18 cellular contexts compared by ENCODE assay signal in the genomic region with DNA sequence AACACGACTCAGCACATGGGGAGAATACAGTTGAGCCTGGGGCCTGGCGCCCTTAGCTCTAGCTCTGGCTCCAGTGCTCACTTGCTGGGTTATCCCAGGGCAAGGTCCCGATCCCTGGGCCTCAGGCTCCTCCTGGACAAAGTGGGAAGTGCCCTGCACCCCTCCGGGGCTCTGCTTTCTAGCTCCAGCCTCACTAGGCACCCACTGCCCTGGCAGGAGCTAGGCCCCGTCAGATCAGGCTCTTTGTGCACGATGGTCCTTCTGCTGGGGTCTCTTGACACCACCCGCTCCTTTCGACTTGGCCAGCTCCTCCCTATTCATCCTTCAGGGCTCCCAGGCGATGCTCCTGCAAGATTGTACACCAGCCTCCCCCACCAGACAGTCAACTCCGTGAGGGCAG. TPM values are rescaled to one million over a fixed set of nuclear protein-coding genes. Genes with fewer than 3 reads are reported as not detected.
DNase-seq lines count a peak whose midpoint lies in the region; ATAC-seq and TF ChIP-seq lines count a peak whose summit lies in the region.
"Had no signal": no experiment of that assay in that cellular context is flagged by ENCODE, and none has a peak within 500 bp of the region (broad histone marks: within the 10 kb centered on the region; RNA-seq: fewer than 3 reads in every experiment).

No MANE protein-coding gene starts in this region.

- H3K4me3 Mint-ChIP-seq in MCF 10A (ENCODE audit: unreplicated experiment) (no peak overlapping the region), neural progenitor cell (no peak overlapping the region)
- H3K4me3 Mint-ChIP-seq: B cell; CD4-positive, CD25-positive, alpha-beta regulatory T cell; CD8-positive, alpha-beta memory T cell had no signal

- RAD21 ChIA-PET in HCT116 (lab: Charles Lee; ENCODE audit: low non-redundant PET in 1 of 2, low total read pairs in 2 of 2, uncharacterized antibody in 2 of 2, unreplicated experiment in 2 of 2), result no interaction called here

- intact Hi-C loops in MCF 10A (cut with micrococcal nuclease), result no loop called here
- intact Hi-C loops in mammary epithelial cell (cut with micrococcal nuclease), result no loop called here
- intact Hi-C loops in HCT116 (cut with micrococcal nuclease), result no loop called here
- intact Hi-C loops in PC-3 (cut with micrococcal nuclease), result no loop called here
- intact Hi-C loops in esophagus muscularis mucosa (cut with DNase I), result no loop called here

- no peak for TF ChIP-seq POLR2A in HCT116 (IDR thresholded peaks at IDR 0.05; ENCODE audit: borderline replicate concordance, extremely low read depth, insufficient read depth, insufficient read length)
- no peak for TF ChIP-seq POLR2A in esophagus muscularis mucosa (IDR thresholded peaks at IDR 0.05; ENCODE audit: low read depth)

- no peak for TF ChIP-seq RAD21 in HCT116 (IDR thresholded peaks at IDR 0.05; ENCODE audit: low read depth)

- H3K36me3 ChIP-seq in mammary epithelial cell (ENCODE audit: insufficient read depth, low read length) (peaks cover 4% of the 10 kb centered on the region), HCT116 (ENCODE audit: control insufficient read depth in 1 of 2, insufficient read depth in 2 of 2, low read length in 2 of 2) (no peaks in the 10 kb centered on the region), PC-3 (ENCODE audit: low read depth, low read length) (no peaks in the 10 kb centered on the region), neural progenitor cell (no peaks in the 10 kb centered on the region), esophagus muscularis mucosa (peaks cover 33 to 78% (median 66%) of the 10 kb centered on the region in 4 donors)

- TF ChIP-seq EP300 in esophagus muscularis mucosa (IDR thresholded peaks at IDR 0.05), result no peak

- in situ Hi-C loops in mammary epithelial cell (cut with MboI; ENCODE audit: low sequenced_read_pairs in 2 of 2), result no loop called here

- H3K9me3 Mint-ChIP-seq in MCF 10A (ENCODE audit: unreplicated experiment) (no peaks in the 10 kb centered on the region), neural progenitor cell (no peaks in the 10 kb centered on the region)
- H3K9me3 Mint-ChIP-seq: CD4-positive, CD25-positive, alpha-beta regulatory T cell; CD8-positive, alpha-beta memory T cell had no signal

- H3K27me3 ChIP-seq in mammary epithelial cell (ENCODE audit: insufficient read depth, low read length) (no peaks in the 10 kb centered on the region), HCT116 (ENCODE audit: insufficient read depth, low read length) (no peaks in the 10 kb centered on the region), PC-3 (ENCODE audit: low read length) (no peaks in the 10 kb centered on the region), neural progenitor cell (no peaks in the 10 kb centered on the region), esophagus muscularis mucosa (no peaks in the 10 kb centered on the region)
- H3K27me3 ChIP-seq: BLaER1 treated with 17β-estradiol and CSF1 and Interleukin-3, amounts not matched to agents 10 nM and 100 nM had no signal

- no peaks in the 10 kb centered on the region for H3K9me3 ChIP-seq in mammary epithelial cell (replicated peaks; ENCODE audit: insufficient read depth, low read length)
- no peaks in the 10 kb centered on the region for H3K9me3 ChIP-seq in HCT116 (ENCODE audit: control insufficient read depth in 1 of 2, insufficient read depth in 1 of 2, low read depth in 1 of 2, low read length in 2 of 2)
- no peaks in the 10 kb centered on the region for H3K9me3 ChIP-seq in PC-3 (ENCODE audit: low read length)
- no peaks in the 10 kb centered on the region for H3K9me3 ChIP-seq in neural progenitor cell (ENCODE audit: low read depth)
- H3K9me3 ChIP-seq in esophagus muscularis mucosa, result no peaks in the 10 kb centered on the region
- H3K9me3 ChIP-seq: BLaER1 treated with 17β-estradiol and CSF1 and Interleukin-3, amounts not matched to agents 10 nM and 100 nM; HAP-1 had no signal

- H3K27ac ChIP-seq in mammary epithelial cell (ENCODE audit: insufficient read depth, low read depth, low read length), result no peak overlapping the region
- no peak overlapping the region for H3K27ac ChIP-seq in HCT116 (ENCODE audit: low read depth, low read length)
- H3K27ac ChIP-seq in PC-3 (ENCODE audit: low read length), result no peak overlapping the region
- no peak overlapping the region for H3K27ac ChIP-seq in neural progenitor cell
- no peak overlapping the region for H3K27ac ChIP-seq in esophagus muscularis mucosa (replicated peaks in 1 of 4)
- H3K27ac ChIP-seq: BLaER1 treated with 17β-estradiol and CSF1 and Interleukin-3, amounts not matched to agents 10 nM and 100 nM; GM23248 had no signal

- H3K27me3 Mint-ChIP-seq in MCF 10A (ENCODE audit: insufficient read depth, unreplicated experiment), result no peaks in the 10 kb centered on the region
- H3K27me3 Mint-ChIP-seq in neural progenitor cell (ENCODE audit: insufficient read depth, low read depth), result peaks cover 10% of the 10 kb centered on the region
- H3K27me3 Mint-ChIP-seq: B cell; CD8-positive, alpha-beta memory T cell had no signal

- no peaks in the 10 kb centered on the region for H3F3A ChIP-seq in PC-3 (ENCODE audit: low read length, unreplicated experiment)
- H3F3A ChIP-seq in neural progenitor cell (ENCODE audit: low read depth), result peaks cover 24% of the 10 kb centered on the region

- BruUV-seq in MCF 10A (replicated peaks; lab: Mats Ljungman, UMichigan) (TSS peak; percentile 23), mammary epithelial cell (replicated peaks; lab: Mats Ljungman, UMichigan) (no TSS peak), HCT116 (replicated peaks; lab: Mats Ljungman, UMichigan) (TSS peak; percentile 14), PC-3 (replicated peaks; lab: Mats Ljungman, UMichigan) (TSS peak; percentile 18)

- POLR2A ChIA-PET in MCF 10A (lab: Yijun Ruan, JAX), result interaction anchor here (0.8 kb wide), 1 partner anchor 93 kb away, joined by 3 read pairs; no protein-coding TSS in a partner anchor
- POLR2A ChIA-PET in HCT116 (lab: Charles Lee), result no interaction called here
- POLR2A ChIA-PET in PC-3 (lab: Charles Lee; ENCODE audit: unreplicated experiment), result no interaction called here

- dilution Hi-C loops in mammary epithelial cell (cut with HindIII; ENCODE audit: low sequenced_read_pairs), result loop anchor here (5.0 to 10.0 kb wide), 3 partner anchors 53 to 160 kb away; no protein-coding TSS in a partner anchor

- no peak overlapping the region for H2AFZ ChIP-seq in mammary epithelial cell (ENCODE audit: low read depth, low read length)
- no peak overlapping the region for H2AFZ ChIP-seq in HCT116 (ENCODE audit: low read depth, low read length, poor library complexity, severe bottlenecking)
- H2AFZ ChIP-seq in PC-3 (ENCODE audit: low read length), result no peak overlapping the region
- H2AFZ ChIP-seq in neural progenitor cell (replicated peaks), result no peak overlapping the region
- H2AFZ ChIP-seq: GM23248 had no signal

- ATAC-seq in HCT116, result no peak
- ATAC-seq in PC-3, result no peak

- H3K4me3 ChIP-seq in mammary epithelial cell (replicated peaks in 1 of 3; ENCODE audit: insufficient read depth in 1 of 3, low read depth in 2 of 3, low read length in 3 of 3), result no peak overlapping the region
- H3K4me3 ChIP-seq in HCT116 (replicated peaks in 1 of 2; ENCODE audit: low read depth in 1 of 2, low read length in 2 of 2), result no peak overlapping the region
- H3K4me3 ChIP-seq in PC-3 (ENCODE audit: low read length), result no peak overlapping the region
- no peak overlapping the region for H3K4me3 ChIP-seq in neural progenitor cell
- no peak overlapping the region for H3K4me3 ChIP-seq in esophagus muscularis mucosa
- H3K4me3 ChIP-seq: BLaER1 treated with 17β-estradiol and CSF1 and Interleukin-3, amounts not matched to agents 10 nM and 100 nM; GM23248; HAP-1 had no signal

- CTCF ChIA-PET in MCF 10A (lab: Yijun Ruan, JAX) (interaction anchor here (0.7 to 1.1 kb wide), 3 partner anchors 28 to 64 kb away, joined by 3 to 4 read pairs (median 3); a partner anchor contains a TSS), mammary epithelial cell (lab: Charles Lee; ENCODE audit: low non-redundant PET) (no interaction called here), HCT116 (lab: Charles Lee) (no interaction called here), PC-3 (lab: Charles Lee) (no interaction called here)

- no peaks in the 10 kb centered on the region for H4K20me1 ChIP-seq in mammary epithelial cell (ENCODE audit: insufficient read depth, low read length)
- no peaks in the 10 kb centered on the region for H4K20me1 ChIP-seq in HCT116 (ENCODE audit: insufficient read depth)
- H4K20me1 ChIP-seq in PC-3 (ENCODE audit: low read length), result no peaks in the 10 kb centered on the region
- no peaks in the 10 kb centered on the region for H4K20me1 ChIP-seq in neural progenitor cell (ENCODE audit: low read depth)

- TF ChIP-seq CTCF in MCF 10A (IDR thresholded peaks at IDR 0.05; ENCODE audit: unreplicated experiment), result no peak
- no peak for TF ChIP-seq CTCF in mammary epithelial cell (conservative IDR thresholded peaks at IDR 0.05 in 1 of 2, IDR thresholded peaks at IDR 0.05 in 1 of 2; ENCODE audit: extremely low read depth in 1 of 2, insufficient read depth in 1 of 2, low read depth in 1 of 2, low read length in 2 of 2)
- no peak for TF ChIP-seq CTCF in HCT116 (IDR thresholded peaks at IDR 0.05 in 2 of 3, conservative IDR thresholded peaks at IDR 0.05 in 1 of 3; ENCODE audit: borderline replicate concordance in 1 of 3, insufficient read depth in 1 of 3, low read depth in 2 of 3, low read length in 2 of 3)
- no peak for TF ChIP-seq CTCF in PC-3 (conservative IDR thresholded peaks at IDR 0.05; ENCODE audit: low read depth, low read length)
- no peak for TF ChIP-seq CTCF in neural progenitor cell (IDR thresholded peaks at IDR 0.05)
- TF ChIP-seq CTCF in GM10266 (IDR thresholded peaks at IDR 0.05; ENCODE audit: control insufficient read depth, insufficient read depth, low read depth, missing control alignments), result no peak
- no peak for TF ChIP-seq CTCF in esophagus muscularis mucosa (IDR thresholded peaks at IDR 0.05)

- H3K9ac ChIP-seq in mammary epithelial cell (ENCODE audit: insufficient read depth, low read length) (no peak overlapping the region), HCT116 (ENCODE audit: low read length) (no peak overlapping the region), PC-3 (ENCODE audit: low read length) (no peak overlapping the region), neural progenitor cell (no peak overlapping the region)
- H3K9ac ChIP-seq: BLaER1 treated with 17β-estradiol and CSF1 and Interleukin-3, amounts not matched to agents 10 nM and 100 nM; GM23248 had no signal

- 93% methylated on average over 9 of the region's 10 CpGs for WGBS in mammary epithelial cell (ENCODE audit: low coverage, missing lambda C conversion rate)
- WGBS in esophagus muscularis mucosa, result 85% methylated on average over 10 of the region's 10 CpGs

- peaks cover 19% of the 10 kb centered on the region for H3K79me2 ChIP-seq in mammary epithelial cell (ENCODE audit: insufficient read depth, low read length)
- no peaks in the 10 kb centered on the region for H3K79me2 ChIP-seq in HCT116 (ENCODE audit: insufficient read depth, low read length)
- no peaks in the 10 kb centered on the region for H3K79me2 ChIP-seq in PC-3 (ENCODE audit: low read length)
- H3K79me2 ChIP-seq in neural progenitor cell (ENCODE audit: low read depth), result peaks cover 20% of the 10 kb centered on the region

- H3K9me2 ChIP-seq in HCT116 (ENCODE audit: insufficient read depth) (no peaks in the 10 kb centered on the region), PC-3 (replicated peaks; ENCODE audit: low read length) (no peaks in the 10 kb centered on the region)

- H3K4me1 ChIP-seq in mammary epithelial cell (ENCODE audit: insufficient read depth, low read length) (no peaks in the 10 kb centered on the region), HCT116 (ENCODE audit: control insufficient read depth in 1 of 2, insufficient read depth in 2 of 2, low read length in 2 of 2) (no peaks in the 10 kb centered on the region), PC-3 (ENCODE audit: insufficient read depth, low read length) (no peaks in the 10 kb centered on the region), neural progenitor cell (peaks cover 31% of the 10 kb centered on the region), esophagus muscularis mucosa (peaks cover 29 to 36% (median 32%) of the 10 kb centered on the region in 4 donors)
- H3K4me1 ChIP-seq: HAP-1 had no signal

- H3K27ac Mint-ChIP-seq in MCF 10A (ENCODE audit: low read depth, unreplicated experiment) (no peak overlapping the region), neural progenitor cell (peak overlapping the region; percentile 42)
- H3K27ac Mint-ChIP-seq: B cell; CD4-positive, CD25-positive, alpha-beta regulatory T cell; CD8-positive, alpha-beta memory T cell had no signal

- H3K4me1 Mint-ChIP-seq in MCF 10A (ENCODE audit: insufficient read depth, unreplicated experiment) (no peaks in the 10 kb centered on the region), neural progenitor cell (peaks cover 38% of the 10 kb centered on the region)
- H3K4me1 Mint-ChIP-seq: B cell; CD8-positive, alpha-beta memory T cell had no signal

- no peak for DNase-seq in MCF 10A (ENCODE audit: unreplicated experiment)
- no peak for DNase-seq in mammary epithelial cell
- DNase-seq in HCT116 (ENCODE audit: low read depth, low spot score), result no peak
- no peak for DNase-seq in PC-3
- DNase-seq in neural progenitor cell (ENCODE audit: low spot score), result no peak
- no peak for DNase-seq in GM10266 (ENCODE audit: extremely low spot score)
- no peak for DNase-seq in esophagus muscularis mucosa (ENCODE audit: extremely low spot score)
- DNase-seq: CD4-positive, CD25-positive, alpha-beta regulatory T cell; CD8-positive, alpha-beta memory T cell; COR-L47; DMS 273 treated with DMSO at 0.1 percent for 48 hours; DMS53; DND-41; EL; GM23248 had no signal

- H3K36me3 Mint-ChIP-seq in MCF 10A (ENCODE audit: insufficient read depth, unreplicated experiment) (peaks cover 39% of the 10 kb centered on the region), neural progenitor cell (peaks cover 22% of the 10 kb centered on the region)

- H3K4me2 ChIP-seq in mammary epithelial cell (ENCODE audit: insufficient read depth, low read depth, low read length), result no peak overlapping the region
- H3K4me2 ChIP-seq in HCT116 (ENCODE audit: low read length), result no peak overlapping the region
- no peak overlapping the region for H3K4me2 ChIP-seq in PC-3 (ENCODE audit: low read length)
- no peak overlapping the region for H3K4me2 ChIP-seq in neural progenitor cell
- H3K4me2 ChIP-seq: BLaER1 treated with 17β-estradiol and CSF1 and Interleukin-3, amounts not matched to agents 10 nM and 100 nM had no signal

RNA-seq across cellular contexts. Expression of a gene that starts 23.4 kb away (rescaled TPM):
- total RNA-seq in MCF 10A (2022), result 19.9 and 23.1 TPM in 2 replicates
- 10 to 100 TPM; 24.1 to 27.2 TPM for total RNA-seq in mammary epithelial cell
- 6.4 TPM for polyA plus RNA-seq in mammary epithelial cell
- 13.5 TPM for polyA minus RNA-seq in mammary epithelial cell
- total RNA-seq in HCT116 (2021; ENCODE audit: unreplicated experiment), result 12.1 TPM
- 5.1 and 6.6 TPM in 2 replicates for polyA plus RNA-seq in HCT116 (2012)
- total RNA-seq in PC-3 (2014; rRNA removed), result 13.3 and 14.2 TPM in 2 replicates
- 5.6 and 19.0 TPM in 2 replicates for total RNA-seq in neural progenitor cell (ENCODE audit: low replicate concordance)
- 10 to 100 TPM; 15.0 to 30.5 (median 23.0) TPM for total RNA-seq in esophagus muscularis mucosa

RNA-seq across cellular contexts. Expression of a gene that starts 38.1 kb away (rescaled TPM):
- total RNA-seq in MCF 10A (2022), result 6.2 and 8.2 TPM in 2 replicates
- 1 to 10 TPM; 3.3 to 3.8 TPM for total RNA-seq in mammary epithelial cell
- 2.5 TPM for polyA plus RNA-seq in mammary epithelial cell
- polyA minus RNA-seq in mammary epithelial cell, result 3.3 TPM
- total RNA-seq in HCT116 (2021; ENCODE audit: unreplicated experiment), result 5.7 TPM
- polyA plus RNA-seq in HCT116 (2012), result 2.0 and 3.4 TPM in 2 replicates
- 4.5 and 5.4 TPM in 2 replicates for total RNA-seq in PC-3 (2014; rRNA removed)
- 3.8 and 5.3 TPM in 2 replicates for total RNA-seq in neural progenitor cell (ENCODE audit: low replicate concordance)
- total RNA-seq in esophagus muscularis mucosa, result 1 to 10 TPM; 2.2 to 6.2 (median 5.5) TPM
